Comparison of ENCODE assay signal across 26 cellular contexts in the genomic region with DNA sequence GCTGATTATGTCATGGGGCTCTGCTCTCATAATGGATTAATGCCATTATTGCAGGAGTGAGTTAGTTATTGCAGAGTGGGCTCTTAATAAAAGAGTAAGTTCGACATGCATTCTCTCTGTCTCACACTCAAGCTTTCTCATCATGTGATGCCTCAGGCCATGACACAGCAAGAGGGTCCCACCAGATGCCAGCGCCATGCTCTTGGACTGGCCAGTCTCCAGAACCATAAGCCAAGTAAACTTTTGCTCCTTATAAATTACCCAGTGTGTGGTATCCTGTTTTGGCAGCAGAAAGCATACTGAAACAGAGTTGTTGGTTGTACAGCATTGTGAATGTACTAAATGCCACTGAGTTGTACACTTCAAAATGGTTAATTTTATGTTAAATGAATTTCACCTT.
DNase-seq lines count a peak whose midpoint lies in the region; ATAC-seq and TF ChIP-seq lines count a peak whose summit lies in the region.
"Had no signal": no experiment of that assay in that cellular context is flagged by ENCODE, and none has a peak within 500 bp of the region (broad histone marks: within the 10 kb centered on the region; RNA-seq: fewer than 3 reads in every experiment).

No MANE protein-coding gene starts in this region.

- no peak overlapping the region for H3K27ac ChIP-seq in HEK293 (ENCODE audit: extremely low read depth, low read depth, low read length)
- H3K27ac ChIP-seq in SK-N-MC = peak overlapping the region; percentile 78
- H3K27ac ChIP-seq in transverse colon = no peak overlapping the region
- H3K27ac ChIP-seq: GM23248, KMS-11 had no signal

- no peak overlapping the region for H3K4me3 Mint-ChIP-seq in activated T-helper 17 cell treated with anti-CD3 and anti-CD28 coated beads, Interleukin-2, amount 50 U/mL, for 72 hours
- H3K4me3 Mint-ChIP-seq: CD4-positive, alpha-beta memory T cell; H9; IgD-negative memory B cell had no signal

- H3K27me3 ChIP-seq in MG63 (no peaks in the 10 kb centered on the region), transverse colon (no peaks in the 10 kb centered on the region)

- no peak overlapping the region for H3K27ac Mint-ChIP-seq in activated T-helper 17 cell treated with anti-CD3 and anti-CD28 coated beads, Interleukin-2, amount 50 U/mL, for 72 hours
- H3K27ac Mint-ChIP-seq: CD4-positive, alpha-beta memory T cell; H9; IgD-negative memory B cell had no signal

- CTCF ChIA-PET in HEK293 (lab: Yijun Ruan, JAX) = interaction anchor here (1.0 kb wide), 1 partner anchor 393 kb away, joined by 4 read pairs; no protein-coding TSS in a partner anchor

- intact Hi-C loops in transverse colon (cut with DNase I; ENCODE audit: low total_unique reads) = loop anchor here (10.0 kb wide), 1 partner anchor 387 kb away; no protein-coding TSS in a partner anchor

- no peaks in the 10 kb centered on the region for H3K4me1 Mint-ChIP-seq in activated T-helper 17 cell treated with anti-CD3 and anti-CD28 coated beads, Interleukin-2, amount 50 U/mL, for 72 hours
- H3K4me1 Mint-ChIP-seq: CD4-positive, alpha-beta memory T cell; IgD-negative memory B cell had no signal

- no peaks in the 10 kb centered on the region for H3K36me3 Mint-ChIP-seq in activated T-helper 17 cell treated with anti-CD3 and anti-CD28 coated beads, Interleukin-2, amount 50 U/mL, for 72 hours (ENCODE audit: low read depth)
- H3K36me3 Mint-ChIP-seq: CD4-positive, alpha-beta memory T cell; IgD-negative memory B cell had no signal

- no peak for TF ChIP-seq CTCF in HEK293 (tag by site-specific recombination; IDR thresholded peaks at IDR 0.05)
- no peak for TF ChIP-seq CTCF in fibroblast of the aortic adventitia (IDR thresholded peaks at IDR 0.05; ENCODE audit: insufficient read depth, low read length)
- no peak for TF ChIP-seq CTCF in transverse colon (IDR thresholded peaks at IDR 0.05)

- H3K4me1 ChIP-seq in HEK293 (ENCODE audit: control insufficient read depth, insufficient read depth, low read length) (no peaks in the 10 kb centered on the region), transverse colon (no peaks in the 10 kb centered on the region)

- H3K36me3 ChIP-seq in HEK293 (ENCODE audit: control insufficient read depth in 2 of 2, insufficient read depth in 1 of 2, low read length in 2 of 2) (no peaks in the 10 kb centered on the region; a peak in 1 of 3 replicates), MG63 (peaks cover 35% of the 10 kb centered on the region), SK-N-MC (ENCODE audit: insufficient read depth, low read length) (peaks cover 34% of the 10 kb centered on the region), transverse colon (no peaks in the 10 kb centered on the region)

- ATAC-seq in GM18498 (IDR thresholded peaks at IDR 0.05; ENCODE audit: unreplicated experiment) = no peak
- ATAC-seq in activated T-helper 17 cell treated with anti-CD3 and anti-CD28 coated beads, Interleukin-2, amount 50 U/mL, for 72 hours (replicated peaks) = no peak
- ATAC-seq: PC-3 had no signal

- no peaks in the 10 kb centered on the region for H3K9me3 ChIP-seq in HEK293 (ENCODE audit: control insufficient read depth, insufficient read depth, low read depth, low read length)
- H3K9me3 ChIP-seq in MG63 = no peaks in the 10 kb centered on the region
- H3K9me3 ChIP-seq in SK-N-MC (ENCODE audit: low read depth, low read length) = no peaks in the 10 kb centered on the region
- no peaks in the 10 kb centered on the region for H3K9me3 ChIP-seq in transverse colon

- no peak for TF ChIP-seq POLR2A in transverse colon (IDR thresholded peaks at IDR 0.05)

- no peaks in the 10 kb centered on the region for H3K9me3 Mint-ChIP-seq in activated T-helper 17 cell treated with anti-CD3 and anti-CD28 coated beads, Interleukin-2, amount 50 U/mL, for 72 hours
- H3K9me3 Mint-ChIP-seq: CD4-positive, alpha-beta memory T cell; IgD-negative memory B cell had no signal

- no peak for TF ChIP-seq EP300 in transverse colon (IDR thresholded peaks at IDR 0.05; ENCODE audit: low read depth)

- DNase-seq in MG63 (peak; percentile 74), SK-N-MC (ENCODE audit: low read depth, low spot score) (no peak), fibroblast of the aortic adventitia (ENCODE audit: low read depth) (peak; percentile 39), transverse colon (no peak)
- DNase-seq: C1 segment of cervical spinal cord; CD4-positive, alpha-beta memory T cell; COR-L47; DMS79; GF-D8; GM23248; H9; NCI-H1092; NCI-H1417 treated with DMSO at 0.1 percent for 48 hours; NCI-H1694 treated with DMSO at 0.1 percent for 48 hours; NCI-H2227 treated with DMSO at 0.1 percent for 48 hours; NCI-H524; NCI-H748 treated with DMSO at 0.1 percent for 48 hours; NK-92 treated with Interleukin-12 subunit alpha and Interleukin-12 subunit beta, amount 100 ng/mL, for 24 hours; PC-3; RPMI8226; SHP77 had no signal

- H3K9ac ChIP-seq in SK-N-MC (ENCODE audit: insufficient read length) = no peak overlapping the region
- H3K9ac ChIP-seq: GM23248, KMS-11 had no signal

- 73% methylated on average over 2 of the region's 2 CpGs; no CpG with 5 or more reads in 1 of the 2 donors for WGBS in transverse colon (ENCODE audit: low coverage in 1 of 2), 2 donors

- POLR2A ChIA-PET in HEK293 (lab: Yijun Ruan, JAX) = no interaction called here

- peaks cover 7% of the 10 kb centered on the region for H3K27me3 Mint-ChIP-seq in activated T-helper 17 cell treated with anti-CD3 and anti-CD28 coated beads, Interleukin-2, amount 50 U/mL, for 72 hours
- H3K27me3 Mint-ChIP-seq: IgD-negative memory B cell had no signal

- no peak overlapping the region for H3K4me3 ChIP-seq in HEK293 (ENCODE audit: low read depth, low read length)
- H3K4me3 ChIP-seq in MG63 = no peak overlapping the region
- H3K4me3 ChIP-seq in SK-N-MC = no peak overlapping the region
- H3K4me3 ChIP-seq in fibroblast of the aortic adventitia (ENCODE audit: low read depth, low read length) = no peak overlapping the region
- H3K4me3 ChIP-seq in transverse colon = no peak overlapping the region
- H3K4me3 ChIP-seq: GM23248 had no signal

- in situ Hi-C loops in transverse colon (cut with MboI; ENCODE audit: low pct_ligation_motif_present in 1 of 4, low pct_unique_long_range_greater_than_20kb in 1 of 4, low sequenced_read_pairs in 3 of 4) = loop anchor here in 3 of 4 donors (10.0 to 25.0 kb wide), 3 partner anchors 397 to 1514 kb away; no protein-coding TSS in a partner anchor

TF ChIP-seq in HEK293, 187 proteins besides CTCF, POLR2A, EP300 and RAD21:
- no peak for TF ChIP-seq IKZF3 (tag by site-specific recombination; IDR thresholded peaks at IDR 0.05)
- TF ChIP-seq ZNF544 (tag by site-specific recombination; IDR thresholded peaks at IDR 0.05) = no peak
- TF ChIP-seq ZNF510 (tag by site-specific recombination; IDR thresholded peaks at IDR 0.05; ENCODE audit: insufficient replicate concordance) = peak; percentile 18
- TF ChIP-seq SETDB1 (IDR thresholded peaks at IDR 0.05; ENCODE audit: insufficient read length, low read length) = peak; percentile 33

Comparison
In these comparisons a context has a peak if more than half of its experiments do, and no peak if none do; other contexts are left out.
1. DNase-seq: peak in MG63 (single experiment) and fibroblast of the aortic adventitia (single experiment); none in SK-N-MC (single experiment) and transverse colon (single experiment).